ENCODE assay signal across 1 cellular context in the genomic region with DNA sequence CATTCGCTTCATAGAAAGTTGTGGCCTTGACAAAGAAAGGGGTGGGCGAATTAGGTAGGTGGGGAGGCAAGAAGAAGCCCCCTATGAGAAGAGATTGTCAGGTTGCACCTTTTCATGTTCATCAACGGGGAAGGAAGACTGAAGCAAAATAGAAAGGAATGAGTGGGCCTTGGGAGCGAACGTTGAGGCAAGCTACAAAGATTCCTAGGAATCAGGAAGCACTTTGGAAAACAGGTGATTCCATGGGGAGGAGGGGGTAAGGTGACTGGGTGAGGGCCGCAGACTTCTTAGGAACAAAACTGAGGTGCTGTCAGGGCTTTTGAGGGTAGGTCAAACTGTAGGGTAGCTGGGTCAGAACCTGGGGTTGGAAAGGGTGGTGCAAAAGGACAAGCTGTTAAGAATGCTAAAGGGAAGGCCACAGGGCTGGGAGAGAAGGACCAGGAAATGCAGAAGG.
TF ChIP-seq lines count a peak whose summit lies in the region.

No MANE protein-coding gene starts in this region.

TF ChIP-seq in HepG2, 621 proteins besides CTCF, POLR2A, EP300 and RAD21 (continued from another document and continues in another):
- TF ChIP-seq GRHL1 (CRISPR knock-in tag; conservative IDR thresholded peaks at IDR 0.05) (no peak), ZNF790 (CRISPR knock-in tag; IDR thresholded peaks at IDR 0.05; ENCODE audit: borderline replicate concordance) (no peak), ZEB1 (IDR thresholded peaks at IDR 0.05; ENCODE audit: insufficient replicate concordance, low read depth) (no peak), ZNF232 (CRISPR knock-in tag; IDR thresholded peaks at IDR 0.05; ENCODE audit: borderline replicate concordance) (no peak), PRDM10 (CRISPR knock-in tag; IDR thresholded peaks at IDR 0.05; ENCODE audit: low read depth) (peak; percentile 53; the same call in 1 of the 2 replicates), AHR (CRISPR knock-in tag; IDR thresholded peaks at IDR 0.05) (no peak), ZXDC (CRISPR knock-in tag; IDR thresholded peaks at IDR 0.05) (no peak), U2AF1 (optimal IDR thresholded peaks at IDR 0.05; ENCODE audit: low read depth, low read length) (no peak), ERF (CRISPR knock-in tag; IDR thresholded peaks at IDR 0.05) (no peak), MYNN (CRISPR knock-in tag; IDR thresholded peaks at IDR 0.05; ENCODE audit: low read depth) (0 out of 2 replicates have a peak, but pooled peaks have one; percentile 19), ZNF335 (CRISPR knock-in tag; IDR thresholded peaks at IDR 0.05) (no peak), ZNF839 (CRISPR knock-in tag; IDR thresholded peaks at IDR 0.05; ENCODE audit: borderline replicate concordance) (no peak), IRX3 (CRISPR knock-in tag; IDR thresholded peaks at IDR 0.05; ENCODE audit: borderline replicate concordance, low read depth) (no peak), MTF1 (CRISPR knock-in tag; IDR thresholded peaks at IDR 0.05) (no peak), ZNF329 (CRISPR knock-in tag; IDR thresholded peaks at IDR 0.05; ENCODE audit: low read depth) (no peak), HES4 (CRISPR knock-in tag; IDR thresholded peaks at IDR 0.05; ENCODE audit: borderline replicate concordance) (no peak), MAFF (IDR thresholded peaks at IDR 0.05; ENCODE audit: low read depth, low read length) (no peak), NR2F6 (IDR thresholded peaks at IDR 0.05) (no peak), NR2F6 (CRISPR knock-in tag; IDR thresholded peaks at IDR 0.05) (no peak), SP5 (CRISPR knock-in tag; IDR thresholded peaks at IDR 0.05; ENCODE audit: borderline replicate concordance, low read depth) (no peak), RFX3 (CRISPR knock-in tag; IDR thresholded peaks at IDR 0.05) (no peak), ZNF775 (CRISPR knock-in tag; IDR thresholded peaks at IDR 0.05; ENCODE audit: borderline replicate concordance) (peak; percentile 6; the same call in 1 of the 2 replicates), HNF1A (IDR thresholded peaks at IDR 0.05; ENCODE audit: low read depth) (no peak), HNF1A (CRISPR knock-in tag; IDR thresholded peaks at IDR 0.05; ENCODE audit: borderline replicate concordance) (no peak), TFAP4 (IDR thresholded peaks at IDR 0.05; ENCODE audit: borderline replicate concordance, low read depth) (0 out of 2 replicates have a peak, but pooled peaks have one; percentile 22), ZNF142 (CRISPR knock-in tag; IDR thresholded peaks at IDR 0.05) (no peak), TRIM24 (CRISPR knock-in tag; IDR thresholded peaks at IDR 0.05) (no peak), CHCHD3 (CRISPR knock-in tag; IDR thresholded peaks at IDR 0.05) (no peak), SOX6 (IDR thresholded peaks at IDR 0.05) (no peak), SOX6 (CRISPR knock-in tag; IDR thresholded peaks at IDR 0.05) (no peak), ZNF780A (CRISPR knock-in tag; IDR thresholded peaks at IDR 0.05) (0 out of 2 replicates have a peak, but pooled peaks have one; percentile 6), ZNF605 (CRISPR knock-in tag; IDR thresholded peaks at IDR 0.05) (0 out of 2 replicates have a peak, but pooled peaks have one; percentile 4), HNRNPH1 (optimal IDR thresholded peaks at IDR 0.05; ENCODE audit: low read depth, low read length) (peak; percentile 10), SNAPC2 (CRISPR knock-in tag; IDR thresholded peaks at IDR 0.05) (no peak), ZFYVE20 (CRISPR knock-in tag; IDR thresholded peaks at IDR 0.05; ENCODE audit: borderline replicate concordance, low read depth) (no peak), RBAK (CRISPR knock-in tag; IDR thresholded peaks at IDR 0.05) (no peak)
- TF ChIP-seq, protein P1, sequence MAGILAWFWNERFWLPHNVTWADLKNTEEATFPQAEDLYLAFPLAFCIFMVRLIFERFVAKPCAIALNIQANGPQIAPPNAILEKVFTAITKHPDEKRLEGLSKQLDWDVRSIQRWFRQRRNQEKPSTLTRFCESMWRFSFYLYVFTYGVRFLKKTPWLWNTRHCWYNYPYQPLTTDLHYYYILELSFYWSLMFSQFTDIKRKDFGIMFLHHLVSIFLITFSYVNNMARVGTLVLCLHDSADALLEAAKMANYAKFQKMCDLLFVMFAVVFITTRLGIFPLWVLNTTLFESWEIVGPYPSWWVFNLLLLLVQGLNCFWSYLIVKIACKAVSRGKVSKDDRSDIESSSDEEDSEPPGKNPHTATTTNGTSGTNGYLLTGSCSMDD (CRISPR knock-in tag; IDR thresholded peaks at IDR 0.05), result no peak
- TF ChIP-seq, protein P2, sequence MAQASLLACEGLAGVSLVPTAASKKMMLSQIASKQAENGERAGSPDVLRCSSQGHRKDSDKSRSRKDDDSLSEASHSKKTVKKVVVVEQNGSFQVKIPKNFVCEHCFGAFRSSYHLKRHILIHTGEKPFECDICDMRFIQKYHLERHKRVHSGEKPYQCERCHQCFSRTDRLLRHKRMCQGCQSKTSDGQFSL (CRISPR knock-in tag; IDR thresholded peaks at IDR 0.05), result no peak
